35 cellular contexts compared by ENCODE assay signal in the genomic region with DNA sequence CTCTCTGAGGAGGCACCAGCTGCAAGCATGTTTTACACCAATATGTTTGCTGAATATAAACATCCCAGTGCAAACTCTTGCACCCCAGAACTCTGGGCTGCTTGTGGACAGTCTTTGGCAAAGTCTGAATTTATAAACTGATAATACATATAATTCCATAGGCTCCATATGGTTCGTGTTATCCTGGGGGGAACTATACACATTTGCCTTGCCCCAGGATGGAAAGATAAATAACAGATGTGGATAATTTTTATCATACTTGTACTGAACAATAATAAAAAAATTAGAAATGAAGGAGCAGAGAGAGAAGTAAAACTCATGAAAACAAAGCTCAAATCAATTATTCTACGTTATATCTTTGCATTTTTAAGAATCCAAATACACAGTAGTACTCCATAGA.
"Had no signal": no experiment of that assay in that cellular context is flagged by ENCODE, and none has a peak within 500 bp of the region (broad histone marks: within the 10 kb centered on the region; RNA-seq: fewer than 3 reads in every experiment).

No MANE protein-coding gene starts in this region.

- H3K9ac ChIP-seq: KMS-11 had no signal

- H3K27ac ChIP-seq: KMS-11 had no signal

- H3K4me2 ChIP-seq: KMS-11 had no signal

- H3K36me3 ChIP-seq: MG63 had no signal

- H3K27me3 ChIP-seq: MG63 had no signal

- H3K9me3 ChIP-seq: MG63 had no signal

- H3K4me3 ChIP-seq: MG63 had no signal

- DNase-seq: Karpas-422, Kasumi-1, MG63, MM.1S, MV-4-11, NCI-H1048, NCI-H1092, NCI-H1092 treated with DMSO at 0.1 percent for 48 hours, NCI-H1105, NCI-H1105 treated with DMSO at 0.1 percent for 48 hours, NCI-H1417, NCI-H1417 treated with DMSO at 0.1 percent for 48 hours, NCI-H1436, NCI-H1436 treated with DMSO at 0.1 percent for 48 hours, NCI-H146, NCI-H1694, NCI-H1694 treated with DMSO at 0.1 percent for 48 hours, NCI-H187, NCI-H187 treated with DMSO at 0.1 percent for 48 hours, NCI-H1930, NCI-H2029, NCI-H2029 treated with DMSO at 0.1 percent for 48 hours, NCI-H2081, NCI-H2081 treated with DMSO at 0.1 percent for 48 hours, NCI-H2107, NCI-H2171, NCI-H2171 treated with DMSO at 0.1 percent for 48 hours, NCI-H2227 treated with DMSO at 0.1 percent for 48 hours, NCI-H226, NCI-H345, NCI-H446, NCI-H446 treated with DMSO at 0.1 percent for 48 hours, NCI-H510A, NCI-H510A treated with DMSO at 0.1 percent for 48 hours had no signal
